Comparison of ENCODE assay signal across 8 cellular contexts in the genomic region with DNA sequence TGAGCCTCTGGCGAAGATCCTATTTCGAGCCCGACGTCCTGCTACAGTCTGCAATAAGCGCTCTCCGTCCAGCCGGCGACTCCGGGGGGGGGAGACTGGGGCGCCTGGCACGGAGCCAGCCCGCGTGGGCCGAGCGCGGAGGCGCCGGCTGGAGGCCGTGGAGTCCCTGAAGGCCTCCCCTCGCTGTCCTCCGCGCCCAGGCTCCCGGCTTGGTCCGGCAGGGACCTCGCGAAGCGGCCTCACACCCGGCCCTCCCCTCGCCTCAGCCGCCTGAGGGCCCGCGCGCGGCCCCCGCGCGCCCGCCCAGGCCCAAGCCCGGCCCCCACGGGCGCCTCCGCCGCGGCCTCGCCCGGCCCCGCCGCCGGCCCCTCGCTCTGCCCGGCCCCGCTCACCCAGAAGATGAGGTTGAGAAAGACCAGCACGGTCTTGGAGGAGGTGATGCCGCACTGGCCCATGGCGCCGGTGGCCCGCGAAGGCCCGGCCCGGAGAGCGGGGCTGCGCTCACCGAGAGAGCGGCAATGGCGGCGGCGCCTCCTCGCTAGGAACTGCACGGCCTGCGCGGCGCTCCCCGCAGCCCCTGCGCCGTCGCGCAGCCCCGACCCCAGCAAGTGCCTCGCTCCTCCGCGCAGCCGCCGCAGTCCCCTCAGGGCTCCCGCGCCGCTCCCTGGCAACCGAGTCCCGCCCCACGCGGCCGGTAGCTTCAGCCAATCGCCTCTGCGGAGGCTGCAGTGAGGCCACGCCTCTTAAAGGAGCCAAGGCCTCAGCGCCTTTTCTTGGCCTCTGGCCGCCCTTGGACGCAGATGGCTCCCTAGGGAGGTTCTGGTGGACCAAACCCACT. TPM values are rescaled to one million over a fixed set of nuclear protein-coding genes. Genes with fewer than 3 reads are reported as not detected.
DNase-seq lines count a peak whose midpoint lies in the region; ATAC-seq and TF ChIP-seq lines count a peak whose summit lies in the region.

Gene TSPAN3 (minus strand): TSS at position 610 of the 838 bp plus-strand sequence. CDS start 155 bp downstream, at position 455.

- DNase-seq in AML-193 (lab: John Stamatoyannopoulos, UW) (peak; percentile 82 to 83), NCI-H460 (ENCODE audit: extremely low read depth, low read depth) (peak; percentile 85), cerebellar cortex (ENCODE audit: low spot score) (peak; percentile 94), islet precursor cell (peak; percentile 97)
- DNase-seq in activated CD4-positive, CD25-positive, alpha-beta regulatory T cell treated with anti-CD3 and anti-CD28 coated beads, Interleukin-2, amount 50 U/mL, for 72 hours, result peak; percentile 92
- peak; percentile 92 for DNase-seq in stimulated activated CD4-positive, alpha-beta T cell treated with anti-CD3 and anti-CD28 coated beads, Interleukin-12 subunit alpha, Interleukin-12 subunit beta, amount 100 ng/mL, for 4 hours

- peak; percentile 87 for TF ChIP-seq POLR2A in GM19193 (IDR thresholded peaks at IDR 0.05; ENCODE audit: extremely low read depth, insufficient read depth, insufficient read length)

- peak; percentile 96 for ATAC-seq in HG03432 (IDR thresholded peaks at IDR 0.05; ENCODE audit: unreplicated experiment)

RNA-seq across cellular contexts. Expression of gene TSPAN3, which starts in this region (rescaled TPM):
- 147 and 149 TPM in 2 replicates for total RNA-seq in NCI-H460 (2014; rRNA removed; shearing (Covaris generic))
- polyA plus RNA-seq in NCI-H460 (2014; cell fraction: nucleus; rRNA removed), result 159 and 205 TPM in 2 replicates

Comparison
In these comparisons a context has a peak if more than half of its experiments do, and no peak if none do; other contexts are left out.
1. Peak in every context shown above with its lines: DNase-seq and ATAC-seq.